26 cellular contexts compared by ENCODE assay signal in the genomic region with DNA sequence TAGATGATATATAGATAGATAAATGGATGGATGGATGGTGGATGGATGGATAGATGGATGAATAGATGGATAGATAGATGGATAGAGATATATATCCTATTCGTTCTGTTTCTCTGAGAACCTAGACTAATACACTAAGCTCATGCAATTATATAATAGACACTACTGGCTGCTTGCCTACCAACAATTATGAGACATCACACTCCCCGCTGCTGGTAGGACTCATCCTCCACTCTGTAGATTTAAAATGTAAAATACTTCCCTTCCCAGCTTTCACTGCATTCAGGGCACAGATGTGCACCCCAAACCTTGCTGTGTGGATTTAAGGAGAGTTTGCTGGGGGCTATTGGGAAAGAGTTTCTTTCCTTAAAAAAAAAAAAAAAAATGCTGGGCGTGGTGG.
"Had no signal": no experiment of that assay in that cellular context is flagged by ENCODE, and none has a peak within 500 bp of the region (broad histone marks: within the 10 kb centered on the region; RNA-seq: fewer than 3 reads in every experiment).

No MANE protein-coding gene starts in this region.

- H3K4me3 ChIP-seq: esophagus squamous epithelium, lower lobe of right lung, ovary, psoas muscle, right lobe of liver, stomach, testis, tibial artery had no signal

- ATAC-seq: effector memory CD8-positive, alpha-beta T cell; left ventricle myocardium superior; lower lobe of right lung; natural killer cell; psoas muscle; right lobe of liver had no signal

- H3K4me1 ChIP-seq: esophagus squamous epithelium, lower lobe of right lung, psoas muscle, right lobe of liver, stomach, testis, tibial artery had no signal

- H3K27ac ChIP-seq: esophagus squamous epithelium, lower lobe of right lung, ovary, psoas muscle, right lobe of liver, stomach, testis, tibial artery had no signal

- H3K27me3 ChIP-seq: ovary, right lobe of liver, testis had no signal

- FAIRE-seq: endometrium, keratinocyte, small intestine had no signal

- H3K9me3 Mint-ChIP-seq: effector memory CD8-positive, alpha-beta T cell; immature natural killer cell; natural killer cell; type B pancreatic cell had no signal

- H3K36me3 Mint-ChIP-seq: immature natural killer cell, natural killer cell, type B pancreatic cell had no signal

- H3K36me3 ChIP-seq: esophagus squamous epithelium, lower lobe of right lung, ovary, right lobe of liver, stomach, tibial artery had no signal

- H3K4me3 Mint-ChIP-seq: effector memory CD8-positive, alpha-beta T cell; immature natural killer cell; natural killer cell; type B pancreatic cell had no signal

- DNase-seq: cortex of kidney; effector memory CD8-positive, alpha-beta T cell; erythroblast; esophagus squamous epithelium; foreskin melanocyte; hypothalamus; immature natural killer cell; left ventricle myocardium superior; lower lobe of right lung; natural killer cell; occipital lobe; ovary; posterior cingulate gyrus; psoas muscle; right lobe of liver; small intestine; stimulated activated CD4-positive, alpha-beta T cell treated with anti-CD3 and anti-CD28 coated beads, Interleukin-15, amount 100 ng/mL, for 24 hours; stimulated activated CD4-positive, alpha-beta T cell treated with anti-CD3 and anti-CD28 coated beads, Interleukin-4, amount 100 ng/mL, for 1 hour; stimulated activated CD8-positive, alpha-beta memory T cell treated with anti-CD3 and anti-CD28 coated beads, Interleukin-4, amount 100 ng/mL, for 48 hours; stimulated activated naive CD4-positive, alpha-beta T cell; stomach; testis; tibial artery had no signal

- H3K27ac Mint-ChIP-seq: immature natural killer cell, natural killer cell, type B pancreatic cell had no signal

- H3K9me3 ChIP-seq: esophagus squamous epithelium, lower lobe of right lung, ovary, psoas muscle, right lobe of liver, stomach, testis, tibial artery had no signal

- H3K4me1 Mint-ChIP-seq: immature natural killer cell had no signal
